ENCODE assay signal across 8 cellular contexts in genomic region chr1:48817505-48818114, GRCh38. TPM values are rescaled to one million over a fixed set of nuclear protein-coding genes. Genes with fewer than 3 reads are reported as not detected.
DNase-seq lines count a peak whose midpoint lies in the region; ATAC-seq and TF ChIP-seq lines count a peak whose summit lies in the region.

No MANE protein-coding gene starts in this region.

- TF ChIP-seq CTCF in GM20000 (IDR thresholded peaks at IDR 0.05; ENCODE audit: extremely low read depth, missing control alignments) (peak; percentile 79), epithelial cell of proximal tubule (conservative IDR thresholded peaks at IDR 0.05; ENCODE audit: low read depth, low read length) (peak; percentile 98), mucosa of descending colon (IDR thresholded peaks at IDR 0.05) (peak; percentile 44)

- DNase-seq in G401 (ENCODE audit: low spot score) (peak; percentile 27), GM20000 (ENCODE audit: low spot score) (peak; percentile 51), SHP77 (lab: John Stamatoyannopoulos, UW) (peak; percentile 47 to 58), epithelial cell of proximal tubule (ENCODE audit: low read depth) (no peak), mucosa of descending colon (peak; percentile 44 to 74 (median 71)), NCI-H187 (lab: John Stamatoyannopoulos, UW) (no peak)

- no peak for TF ChIP-seq EP300 in Ishikawa (IDR thresholded peaks at IDR 0.05; ENCODE audit: borderline replicate concordance)

- no peaks in the 10 kb centered on the region for H3K4me1 ChIP-seq in mucosa of descending colon (ENCODE audit: low read depth)

- H3K36me3 ChIP-seq in mucosa of descending colon (ENCODE audit: low read depth), result no peaks in the 10 kb centered on the region

- in situ Hi-C loops in G401 (cut with HindIII; ENCODE audit: low sequenced_read_pairs), result no loop called here

- H3K4me3 ChIP-seq in epithelial cell of proximal tubule (ENCODE audit: low read depth, low read length) (no peak overlapping the region), mucosa of descending colon (no peak overlapping the region)

- TF ChIP-seq RAD21 in Ishikawa (IDR thresholded peaks at IDR 0.05; ENCODE audit: low read depth), result peak; percentile 77

- no peaks in the 10 kb centered on the region for H3K9me3 ChIP-seq in mucosa of descending colon

- intact Hi-C loops in mucosa of descending colon (cut with DNase I, micrococcal nuclease), result loop anchor here in 1 of 2 donors (10.0 kb wide), 1 partner anchor 143 kb away; no protein-coding TSS in a partner anchor

- peak; percentile 71 for ATAC-seq in mucosa of descending colon
- no peak for ATAC-seq in GM21786 (IDR thresholded peaks at IDR 0.05; ENCODE audit: unreplicated experiment)

TF ChIP-seq in Ishikawa, 13 proteins besides CTCF, POLR2A, EP300 and RAD21:
- TF ChIP-seq NFIC (IDR thresholded peaks at IDR 0.05) (no peak), ZBTB7A (IDR thresholded peaks at IDR 0.05; ENCODE audit: low read depth) (no peak), EGR1 (IDR thresholded peaks at IDR 0.05) (no peak), TEAD4 (IDR thresholded peaks at IDR 0.05) (no peak), USF1 (IDR thresholded peaks at IDR 0.05) (no peak), TCF12 (IDR thresholded peaks at IDR 0.05; ENCODE audit: low read depth) (no peak), FOXM1 (IDR thresholded peaks at IDR 0.05; ENCODE audit: borderline replicate concordance, low read depth) (no peak), YY1 (IDR thresholded peaks at IDR 0.05; ENCODE audit: low read depth) (no peak), CEBPB (IDR thresholded peaks at IDR 0.05) (no peak)
- TF ChIP-seq, protein P1, sequence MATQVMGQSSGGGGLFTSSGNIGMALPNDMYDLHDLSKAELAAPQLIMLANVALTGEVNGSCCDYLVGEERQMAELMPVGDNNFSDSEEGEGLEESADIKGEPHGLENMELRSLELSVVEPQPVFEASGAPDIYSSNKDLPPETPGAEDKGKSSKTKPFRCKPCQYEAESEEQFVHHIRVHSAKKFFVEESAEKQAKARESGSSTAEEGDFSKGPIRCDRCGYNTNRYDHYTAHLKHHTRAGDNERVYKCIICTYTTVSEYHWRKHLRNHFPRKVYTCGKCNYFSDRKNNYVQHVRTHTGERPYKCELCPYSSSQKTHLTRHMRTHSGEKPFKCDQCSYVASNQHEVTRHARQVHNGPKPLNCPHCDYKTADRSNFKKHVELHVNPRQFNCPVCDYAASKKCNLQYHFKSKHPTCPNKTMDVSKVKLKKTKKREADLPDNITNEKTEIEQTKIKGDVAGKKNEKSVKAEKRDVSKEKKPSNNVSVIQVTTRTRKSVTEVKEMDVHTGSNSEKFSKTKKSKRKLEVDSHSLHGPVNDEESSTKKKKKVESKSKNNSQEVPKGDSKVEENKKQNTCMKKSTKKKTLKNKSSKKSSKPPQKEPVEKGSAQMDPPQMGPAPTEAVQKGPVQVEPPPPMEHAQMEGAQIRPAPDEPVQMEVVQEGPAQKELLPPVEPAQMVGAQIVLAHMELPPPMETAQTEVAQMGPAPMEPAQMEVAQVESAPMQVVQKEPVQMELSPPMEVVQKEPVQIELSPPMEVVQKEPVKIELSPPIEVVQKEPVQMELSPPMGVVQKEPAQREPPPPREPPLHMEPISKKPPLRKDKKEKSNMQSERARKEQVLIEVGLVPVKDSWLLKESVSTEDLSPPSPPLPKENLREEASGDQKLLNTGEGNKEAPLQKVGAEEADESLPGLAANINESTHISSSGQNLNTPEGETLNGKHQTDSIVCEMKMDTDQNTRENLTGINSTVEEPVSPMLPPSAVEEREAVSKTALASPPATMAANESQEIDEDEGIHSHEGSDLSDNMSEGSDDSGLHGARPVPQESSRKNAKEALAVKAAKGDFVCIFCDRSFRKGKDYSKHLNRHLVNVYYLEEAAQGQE (IDR thresholded peaks at IDR 0.05; ENCODE audit: low read depth), result no peak

RNA-seq across cellular contexts. Expression of gene BEND5, which starts 40.9 kb away (rescaled TPM):
- total RNA-seq in G401 (2014; rRNA removed; shearing (Covaris generic)), result not detected in 2 replicates
- total RNA-seq in epithelial cell of proximal tubule (1.3 and 1.9 TPM in 2 replicates), mucosa of descending colon (1 to 10 TPM; 1.9 to 9.1 (median 2.1) TPM)

Comparison
In these comparisons a context has a peak if more than half of its experiments do, and no peak if none do; other contexts are left out.
1. DNase-seq: peak in G401 (single experiment), GM20000 (single experiment), SHP77 (2 of 2) and mucosa of descending colon (3 of 3); none in epithelial cell of proximal tubule (single experiment) and NCI-H187 (0 of 2).
2. CTCF ChIP-seq: peak in every context shown above with its lines; median percentile 98 in epithelial cell of proximal tubule; 79 in GM20000; 44 in mucosa of descending colon.